In genomic region chr2:146734042-146734715, GRCh38 we compare ENCODE assay signal across 9 cellular contexts.
DNase-seq lines count a peak whose midpoint lies in the region; ATAC-seq, FAIRE-seq and TF ChIP-seq lines count a peak whose summit lies in the region.
"Had no signal": no experiment of that assay in that cellular context is flagged by ENCODE, and none has a peak within 500 bp of the region (broad histone marks: within the 10 kb centered on the region; RNA-seq: fewer than 3 reads in every experiment).

No MANE protein-coding gene starts in this region.

- H3K4me2 ChIP-seq in GM12878 (ENCODE audit: control insufficient read depth, insufficient read depth), result no peak overlapping the region
- H3K4me2 ChIP-seq: BLaER1 treated with 17β-estradiol and CSF1 and Interleukin-3, amounts not matched to agents 10 nM and 100 nM had no signal

- no peaks in the 10 kb centered on the region for H4K20me1 ChIP-seq in GM12878 (ENCODE audit: control insufficient read depth, insufficient read depth)
- H4K20me1 ChIP-seq: BLaER1 treated with 17β-estradiol and CSF1 and Interleukin-3, amounts not matched to agents 10 nM and 100 nM had no signal

- no TSS peak for BruUV-seq in GM12878 (replicated peaks; lab: Mats Ljungman, UMichigan)

- DNase-seq in NCI-H1436 (lab: John Stamatoyannopoulos, UW), result peak; percentile 36
- no peak for DNase-seq in NCI-H1436 treated with DMSO at 0.1 percent for 48 hours (lab: John Stamatoyannopoulos, UW)
- peak; percentile 64 for DNase-seq in NCI-H2196 (lab: John Stamatoyannopoulos, UW; ENCODE audit: unreplicated experiment)
- peak; percentile 5 for DNase-seq in GM12878 (ENCODE audit: low read depth, low spot score)
- no peak for DNase-seq in left lobe of liver (ENCODE audit: low spot score)
- no peak for DNase-seq in stimulated activated CD8-positive, alpha-beta memory T cell treated with anti-CD3 and anti-CD28 coated beads, Interleukin-4, amount 100 ng/mL, for 48 hours

- no peak for TF ChIP-seq EP300 in GM12878 (IDR thresholded peaks at IDR 0.05; ENCODE audit: borderline replicate concordance in 1 of 2, control insufficient read depth in 1 of 2, low read depth in 2 of 2, low read length in 2 of 2)

- POLR2A ChIA-PET in GM12878 (lab: Charles Lee), result no interaction called here

- peak; percentile 66 for FAIRE-seq in GM12878 (lab: Jason Lieb, UNC)

- H3K79me2 ChIP-seq in GM12878 (ENCODE audit: control insufficient read depth, insufficient read depth, low read length), result no peaks in the 10 kb centered on the region

- H3K27me3 ChIP-seq in GM12878 (replicated peaks in 1 of 2; ENCODE audit: control insufficient read depth in 2 of 2, insufficient read depth in 2 of 2, low read length in 1 of 2), result no peaks in the 10 kb centered on the region
- H3K27me3 ChIP-seq: BLaER1 treated with 17β-estradiol and CSF1 and Interleukin-3, amounts not matched to agents 10 nM and 100 nM had no signal

- intact Hi-C loops in GM12878 (cut with micrococcal nuclease; ENCODE audit: unreplicated experiment), result loop anchor here (2.0 to 10.0 kb wide), 4 partner anchors 191 to 1177 kb away; no protein-coding TSS in a partner anchor

- WGBS in GM12878 (ENCODE audit: insufficient coverage, insufficient replicate concordance, low lambda C conversion rate, missing lambda C conversion rate), result 21% methylated on average over 8 of the region's 8 CpGs

- H3K9ac ChIP-seq in GM12878 (ENCODE audit: control insufficient read depth, insufficient read depth, low read length), result no peak overlapping the region
- H3K9ac ChIP-seq: BLaER1 treated with 17β-estradiol and CSF1 and Interleukin-3, amounts not matched to agents 10 nM and 100 nM had no signal

- TF ChIP-seq RAD21 in GM12878 (IDR thresholded peaks at IDR 0.05; ENCODE audit: insufficient read depth, low read depth, low read length), result peak; percentile 50

- no peak overlapping the region for H3K4me3 ChIP-seq in GM12878
- H3K4me3 ChIP-seq: BLaER1 treated with 17β-estradiol and CSF1 and Interleukin-3, amounts not matched to agents 10 nM and 100 nM had no signal

- H3K9me3 ChIP-seq in GM12878 (replicated peaks; ENCODE audit: control insufficient read depth, insufficient read depth, low read length), result no peaks in the 10 kb centered on the region
- H3K9me3 ChIP-seq: BLaER1 treated with 17β-estradiol and CSF1 and Interleukin-3, amounts not matched to agents 10 nM and 100 nM had no signal

- no peak overlapping the region for H3K27ac ChIP-seq in GM12878 (ENCODE audit: control insufficient read depth, insufficient read depth)
- H3K27ac ChIP-seq: BLaER1 treated with 17β-estradiol and CSF1 and Interleukin-3, amounts not matched to agents 10 nM and 100 nM had no signal

- SMC1A ChIA-PET in GM12878 (lab: Charles Lee; ENCODE audit: uncharacterized antibody, unreplicated experiment), result interaction anchor here (0.7 to 2.7 kb wide), 19 partner anchors 9 to 1177 kb away, joined by 3 to 32 read pairs (median 4); no protein-coding TSS in a partner anchor

- no peaks in the 10 kb centered on the region for H3K4me1 ChIP-seq in GM12878 (ENCODE audit: control insufficient read depth, insufficient read depth, low read length)
- H3K4me1 ChIP-seq: BLaER1 treated with 17β-estradiol and CSF1 and Interleukin-3, amounts not matched to agents 10 nM and 100 nM had no signal

- TF ChIP-seq CTCF in GM12878 (IDR thresholded peaks at IDR 0.05 in 2 of 3, conservative IDR thresholded peaks at IDR 0.05 in 1 of 3; ENCODE audit: control insufficient read depth in 2 of 3, extremely low read depth in 1 of 3, insufficient read depth in 1 of 3, low read depth in 3 of 3, low read length in 3 of 3), result peak; percentile 40 to 57 (median 40); a peak in 5 of 6 replicates

- in situ Hi-C loops in GM12878 (cut with MboI), result loop anchor here (10.0 kb wide), 1 partner anchor 1181 kb away; no protein-coding TSS in a partner anchor

- TF ChIP-seq POLR2A in GM12878 (IDR thresholded peaks at IDR 0.05; ENCODE audit: low read depth, low read length), result no peak

- RAD21 ChIA-PET in GM12878 (lab: Charles Lee; ENCODE audit: unreplicated experiment), result interaction anchor here (0.6 to 2.7 kb wide), 22 partner anchors 8 to 1177 kb away, joined by 3 to 32 read pairs (median 4); no protein-coding TSS in a partner anchor

- ATAC-seq in HG02938 (IDR thresholded peaks at IDR 0.05; ENCODE audit: unreplicated experiment), result peak; percentile 87
- ATAC-seq in GM12878, result peak; percentile 95
- peak; percentile 58 for ATAC-seq in left lobe of liver
- no peak for ATAC-seq in HG03095 (IDR thresholded peaks at IDR 0.05; ENCODE audit: unreplicated experiment)

- CTCF ChIA-PET in GM12878 (lab: Yijun Ruan, JAX), result interaction anchor here (0.6 to 3.9 kb wide), 25 partner anchors 9 to 1179 kb away, joined by 3 to 30 read pairs (median 3); no protein-coding TSS in a partner anchor

- no peak overlapping the region for H2AFZ ChIP-seq in GM12878 (ENCODE audit: control insufficient read depth, low read depth, low read length)

- no peaks in the 10 kb centered on the region for H3K36me3 ChIP-seq in GM12878 (ENCODE audit: control insufficient read depth in 2 of 2, insufficient read depth in 2 of 2, low read length in 1 of 2)
- H3K36me3 ChIP-seq: BLaER1 treated with 17β-estradiol and CSF1 and Interleukin-3, amounts not matched to agents 10 nM and 100 nM had no signal

TF ChIP-seq in GM12878, 131 proteins besides CTCF, POLR2A, EP300 and RAD21:
- peak; percentile 34; the same call in 1 of the 2 replicates for TF ChIP-seq SMC3 (IDR thresholded peaks at IDR 0.05; ENCODE audit: borderline replicate concordance, low read length)
- TF ChIP-seq NR2C2 (IDR thresholded peaks at IDR 0.05; ENCODE audit: borderline replicate concordance, control insufficient read depth, insufficient read length, low read depth), result no peak

Comparison
In these comparisons a context has a peak if more than half of its experiments do, and no peak if none do; other contexts are left out.
1. DNase-seq: peak in NCI-H1436 (single experiment), NCI-H2196 (single experiment) and GM12878 (single experiment); none in NCI-H1436 treated with DMSO at 0.1 percent for 48 hours (single experiment), left lobe of liver (single experiment) and stimulated activated CD8-positive, alpha-beta memory T cell treated with anti-CD3 and anti-CD28 coated beads, Interleukin-4, amount 100 ng/mL, for 48 hours (single experiment).